Comparison of ENCODE assay signal across 8 cellular contexts in genomic region chr5:150436141-150436680, GRCh38. TPM values are rescaled to one million over a fixed set of nuclear protein-coding genes. Genes with fewer than 3 reads are reported as not detected.
DNase-seq lines count a peak whose midpoint lies in the region; ATAC-seq and TF ChIP-seq lines count a peak whose summit lies in the region.

No MANE protein-coding gene starts in this region.

- H3K9me3 ChIP-seq in CD4-positive, CD25-positive, alpha-beta regulatory T cell (ENCODE audit: control insufficient read depth in 2 of 2, low read length in 2 of 2), result no peaks in the 10 kb centered on the region
- no peaks in the 10 kb centered on the region for H3K9me3 ChIP-seq in lung (ENCODE audit: control insufficient read depth in 2 of 2, insufficient read depth in 1 of 2, low read length in 1 of 2)

- no peak overlapping the region for H3K27ac ChIP-seq in CD4-positive, CD25-positive, alpha-beta regulatory T cell (ENCODE audit: insufficient read depth, low read length, poor library complexity, severe bottlenecking)
- no peak overlapping the region for H3K27ac ChIP-seq in lung (ENCODE audit: low read depth in 1 of 2, low read length in 1 of 2)

- H3K27me3 Mint-ChIP-seq in CD4-positive, CD25-positive, alpha-beta regulatory T cell, result peaks cover 7% of the 10 kb centered on the region

- H3K4me3 Mint-ChIP-seq in CD4-positive, CD25-positive, alpha-beta regulatory T cell, result peak overlapping the region in 3 of 4 donors; percentile 4 to 59 (median 47)

- no peaks in the 10 kb centered on the region for H3K9me3 Mint-ChIP-seq in CD4-positive, CD25-positive, alpha-beta regulatory T cell

- H3K4me1 ChIP-seq in CD4-positive, CD25-positive, alpha-beta regulatory T cell (ENCODE audit: control insufficient read depth, insufficient read depth, low read length, poor library complexity, severe bottlenecking), result peaks cover 9% of the 10 kb centered on the region
- no peaks in the 10 kb centered on the region for H3K4me1 ChIP-seq in lung (ENCODE audit: control insufficient read depth in 2 of 2, insufficient read depth in 2 of 2, low read length in 2 of 2)

- ATAC-seq in CD4-positive, CD25-positive, alpha-beta regulatory T cell (ENCODE audit: low read depth in 2 of 2), result peak; percentile 97 to 98
- peak; percentile 93 for ATAC-seq in GM19397 (IDR thresholded peaks at IDR 0.05; ENCODE audit: unreplicated experiment)
- ATAC-seq in HG03520 (IDR thresholded peaks at IDR 0.05; ENCODE audit: unreplicated experiment), result peak; percentile 96
- peak; percentile 89 for ATAC-seq in lung (ENCODE audit: insufficient read depth, low FRiP score)

- no peaks in the 10 kb centered on the region for H3K36me3 ChIP-seq in CD4-positive, CD25-positive, alpha-beta regulatory T cell (ENCODE audit: control insufficient read depth, insufficient read depth, low read length)
- peaks cover 0 to under 1% of the 10 kb centered on the region in 2 donors for H3K36me3 ChIP-seq in lung (ENCODE audit: control insufficient read depth in 2 of 2, insufficient read depth in 2 of 2, low read length in 2 of 2)

- peak overlapping the region; percentile 11 for H3K4me3 ChIP-seq in CD4-positive, CD25-positive, alpha-beta regulatory T cell (ENCODE audit: low read depth, low read length)
- H3K4me3 ChIP-seq in lung, result no peak overlapping the region

- peak overlapping the region; percentile 57 to 91 (median 84) for H3K27ac Mint-ChIP-seq in CD4-positive, CD25-positive, alpha-beta regulatory T cell

- peak; percentile 89 for TF ChIP-seq CTCF in lung (IDR thresholded peaks at IDR 0.05; ENCODE audit: control extremely low read depth, extremely low read depth)

- DNase-seq in CD4-positive, CD25-positive, alpha-beta regulatory T cell, result peak; percentile 80 to 93 (median 86)
- DNase-seq in NCI-H526 treated with DMSO at 0.1 percent for 48 hours (lab: John Stamatoyannopoulos, UW) (peak; percentile 77), dedifferentiated amniotic fluid mesenchymal stem cell (ENCODE audit: extremely low spot score) (peak; percentile 82), lung (ENCODE audit: low spot score) (peak; percentile 91)
- peak; percentile 96 for DNase-seq in activated CD4-positive, alpha-beta T cell treated with anti-CD3 and anti-CD28 coated beads for 48 hours
- peak; percentile 89 for DNase-seq in stimulated activated CD8-positive, alpha-beta memory T cell treated with anti-CD3 and anti-CD28 coated beads, Interleukin-12 subunit alpha, Interleukin-12 subunit beta, amount 100 ng/mL, for 1 hour (ENCODE audit: low read depth)

- H3K27me3 ChIP-seq in CD4-positive, CD25-positive, alpha-beta regulatory T cell (ENCODE audit: control insufficient read depth, insufficient read depth, low read length), result no peaks in the 10 kb centered on the region
- H3K27me3 ChIP-seq in lung (ENCODE audit: control insufficient read depth, insufficient read depth), result no peaks in the 10 kb centered on the region

- H3K4me1 Mint-ChIP-seq in CD4-positive, CD25-positive, alpha-beta regulatory T cell, result peaks cover 4 to 11% (median 8%) of the 10 kb centered on the region in 4 donors

- H3K36me3 Mint-ChIP-seq in CD4-positive, CD25-positive, alpha-beta regulatory T cell, result no peaks in the 10 kb centered on the region

- WGBS in lung, 2 donors, result 19 to 23% methylated on average over 13 of the region's 13 CpGs

RNA-seq across cellular contexts. Expression of gene RPS14, which starts 13.3 kb away (rescaled TPM):
- 3,121 TPM for total RNA-seq in CD4-positive, CD25-positive, alpha-beta regulatory T cell
- 1,000 to 10,000 TPM; 4,928 to 8,871 (median 7,502) TPM for polyA plus RNA-seq in CD4-positive, CD25-positive, alpha-beta regulatory T cell
- 1,000 to 10,000 TPM; 1,065 to 1,395 TPM for total RNA-seq in lung
- 1,000 to 10,000 TPM; 3,509 to 4,623 TPM for polyA plus RNA-seq in lung

RNA-seq across cellular contexts. Expression of gene CD74, which starts 23.5 kb away (rescaled TPM):
- total RNA-seq in CD4-positive, CD25-positive, alpha-beta regulatory T cell, result 1,110 TPM
- polyA plus RNA-seq in CD4-positive, CD25-positive, alpha-beta regulatory T cell, result 1,000 to 10,000 TPM in 1 of 4 donors, 100 to 1,000 TPM in 3; 664 to 1,266 (median 896) TPM
- total RNA-seq in lung, result 1,000 to 10,000 TPM; 1,061 to 2,819 TPM
- polyA plus RNA-seq in lung, result 1,000 to 10,000 TPM; 1,429 to 2,010 TPM
